ENCODE assay signal across 25 cellular contexts in genomic region chr2:96347395-96347794, GRCh38. TPM values are rescaled to one million over a fixed set of nuclear protein-coding genes. Genes with fewer than 3 reads are reported as not detected.
"Had no signal": no experiment of that assay in that cellular context is flagged by ENCODE, and none has a peak within 500 bp of the region (broad histone marks: within the 10 kb centered on the region; RNA-seq: fewer than 3 reads in every experiment).

No MANE protein-coding gene starts in this region.

- H3K4me3 ChIP-seq: colonic mucosa, esophagus muscularis mucosa, gastroesophageal sphincter, heart right ventricle, lower lobe of right lung, prostate gland, skin epidermis, spleen, thoracic aorta, tibial nerve, upper lobe of left lung had no signal

- H3K27ac Mint-ChIP-seq: natural killer cell; stimulated activated naive B cell treated with anti-CD40 and anti-IgM and Interleukin-4, amounts not matched to agents 10 μg/mL and 1 μg/mL and 100 μg/mL, for 72 hours; stimulated activated naive CD8-positive, alpha-beta T cell treated with anti-CD3 and anti-CD28 coated beads, Interleukin-15, Interleukin-2, amounts not matched to agents 100 ng/mL and 50 ng/mL, for 24 hours had no signal

- H3K36me3 ChIP-seq: colonic mucosa, esophagus muscularis mucosa, gastroesophageal sphincter, lower lobe of right lung, prostate gland, thoracic aorta, tibial nerve, upper lobe of left lung had no signal

- H3K4me3 Mint-ChIP-seq: immature natural killer cell; natural killer cell; stimulated activated naive B cell treated with anti-CD40 and anti-IgM and Interleukin-4, amounts not matched to agents 10 μg/mL and 1 μg/mL and 100 μg/mL, for 72 hours; stimulated activated naive CD8-positive, alpha-beta T cell treated with anti-CD3 and anti-CD28 coated beads, Interleukin-15, Interleukin-2, amounts not matched to agents 100 ng/mL and 50 ng/mL, for 24 hours had no signal

- H3K36me3 Mint-ChIP-seq: natural killer cell had no signal

- H3K9ac ChIP-seq: parathyroid adenoma had no signal

- H3K27ac ChIP-seq: colonic mucosa, esophagus muscularis mucosa, foreskin keratinocyte, gastroesophageal sphincter, heart right ventricle, lower lobe of right lung, parathyroid adenoma, prostate gland, skin epidermis, spleen, thoracic aorta, tibial nerve, upper lobe of left lung had no signal

- DNase-seq: colonic mucosa; dermis blood vessel endothelial cell; effector memory CD4-positive, alpha-beta T cell; foreskin keratinocyte; glutamatergic neuron; heart right ventricle; hippocampal formation; immature natural killer cell; left ventricle myocardium superior; lower lobe of right lung; natural killer cell; right cardiac atrium; spleen; stimulated activated CD4-positive, alpha-beta T cell treated with anti-CD3 and anti-CD28 coated beads, Interleukin-4, amount 100 ng/mL, for 4 hours; stimulated activated naive B cell treated with anti-CD40 and anti-IgM and Interleukin-4, amounts not matched to agents 10 μg/mL and 1 μg/mL and 100 μg/mL, for 72 hours; upper lobe of left lung had no signal

- H3K27me3 ChIP-seq: colonic mucosa, esophagus muscularis mucosa, foreskin keratinocyte, gastroesophageal sphincter, heart right ventricle, spleen, tibial nerve, upper lobe of left lung had no signal

- H3K79me2 ChIP-seq: parathyroid adenoma had no signal

- H2AFZ ChIP-seq: parathyroid adenoma had no signal

- H3K4me1 ChIP-seq: colonic mucosa, esophagus muscularis mucosa, foreskin keratinocyte, gastroesophageal sphincter, lower lobe of right lung, prostate gland, tibial nerve, upper lobe of left lung had no signal

- ATAC-seq: foreskin keratinocyte; gastroesophageal sphincter; heart right ventricle; left ventricle myocardium superior; lower lobe of right lung; natural killer cell; right cardiac atrium; stimulated activated naive B cell treated with anti-CD40 and anti-IgM and Interleukin-4, amounts not matched to agents 10 μg/mL and 1 μg/mL and 100 μg/mL, for 72 hours had no signal

- H3K9me3 ChIP-seq: colonic mucosa, esophagus muscularis mucosa, gastroesophageal sphincter, heart right ventricle, lower lobe of right lung, prostate gland, spleen, thoracic aorta, tibial nerve, upper lobe of left lung had no signal

- H3K27me3 Mint-ChIP-seq: stimulated activated naive B cell treated with anti-CD40 and anti-IgM and Interleukin-4, amounts not matched to agents 10 μg/mL and 1 μg/mL and 100 μg/mL, for 72 hours; stimulated activated naive CD8-positive, alpha-beta T cell treated with anti-CD3 and anti-CD28 coated beads, Interleukin-15, Interleukin-2, amounts not matched to agents 100 ng/mL and 50 ng/mL, for 24 hours had no signal

- H3K9me3 Mint-ChIP-seq: immature natural killer cell; natural killer cell; stimulated activated naive B cell treated with anti-CD40 and anti-IgM and Interleukin-4, amounts not matched to agents 10 μg/mL and 1 μg/mL and 100 μg/mL, for 72 hours; stimulated activated naive CD8-positive, alpha-beta T cell treated with anti-CD3 and anti-CD28 coated beads, Interleukin-15, Interleukin-2, amounts not matched to agents 100 ng/mL and 50 ng/mL, for 24 hours had no signal

RNA-seq across cellular contexts. Expression of gene ITPRIPL1, which starts 22.3 kb away (rescaled TPM):
- polyA plus RNA-seq: neural cell had no signal
